ENCODE assay signal across 16 cellular contexts in genomic region chr17:81941484-81942166, GRCh38. TPM values are rescaled to one million over a fixed set of nuclear protein-coding genes. Genes with fewer than 3 reads are reported as not detected.
DNase-seq lines count a peak whose midpoint lies in the region; ATAC-seq, FAIRE-seq and TF ChIP-seq lines count a peak whose summit lies in the region.
"Had no signal": no experiment of that assay in that cellular context is flagged by ENCODE, and none has a peak within 500 bp of the region (broad histone marks: within the 10 kb centered on the region; RNA-seq: fewer than 3 reads in every experiment).

No MANE protein-coding gene starts in this region.

- CTCF ChIA-PET in HEK293 (lab: Yijun Ruan, JAX): interaction anchor here (0.6 to 2.0 kb wide), 2 partner anchors 18 to 164 kb away, joined by 3 to 7 read pairs; no protein-coding TSS in a partner anchor

- H3K36me3 ChIP-seq in HEK293 (ENCODE audit: control insufficient read depth in 2 of 2, insufficient read depth in 1 of 2, low read length in 2 of 2) (no peaks in the 10 kb centered on the region), endodermal cell (ENCODE audit: control insufficient read depth, insufficient read depth, low read length) (no peaks in the 10 kb centered on the region), small intestine (ENCODE audit: control insufficient read depth in 2 of 2, insufficient read depth in 2 of 2, low read length in 2 of 2) (no peaks in the 10 kb centered on the region)

- no peak overlapping the region for H3K4me3 Mint-ChIP-seq in endodermal cell
- H3K4me3 Mint-ChIP-seq in T-helper 17 cell: no peak overlapping the region
- H3K4me3 Mint-ChIP-seq: CD4-positive, CD25-positive, alpha-beta regulatory T cell had no signal

- 0 out of 2 replicates have a peak, but pooled peaks have one; percentile 12 for TF ChIP-seq CTCF in HEK293 (tag by site-specific recombination; IDR thresholded peaks at IDR 0.05)
- no peak for TF ChIP-seq CTCF in endodermal cell (conservative IDR thresholded peaks at IDR 0.05)

- no peaks in the 10 kb centered on the region for H3K27me3 ChIP-seq in endodermal cell (ENCODE audit: control insufficient read depth, insufficient read depth, low read length, poor library complexity, severe bottlenecking)
- H3K27me3 ChIP-seq in small intestine (ENCODE audit: control insufficient read depth in 2 of 2, insufficient read depth in 2 of 2, low read length in 2 of 2): peaks cover 0 to 3% of the 10 kb centered on the region in 2 donors

- POLR2A ChIA-PET in HEK293 (lab: Yijun Ruan, JAX): no interaction called here

- FAIRE-seq in small intestine (lab: Jason Lieb, UNC): no peak
- FAIRE-seq: G401.6, GM18507, TTC549 had no signal

- no peak overlapping the region for H3K9ac ChIP-seq in endodermal cell (ENCODE audit: extremely low read depth, low read length, poor library complexity, severe bottlenecking)

- H3K9me3 Mint-ChIP-seq in endodermal cell: no peaks in the 10 kb centered on the region
- H3K9me3 Mint-ChIP-seq: naive thymus-derived CD8-positive, alpha-beta T cell had no signal

- H3K4me1 ChIP-seq in HEK293 (ENCODE audit: control insufficient read depth, insufficient read depth, low read length) (peaks cover 2% of the 10 kb centered on the region; the same call in 1 of the 2 replicates), endodermal cell (ENCODE audit: control insufficient read depth, insufficient read depth, low read length) (no peaks in the 10 kb centered on the region), small intestine (ENCODE audit: control insufficient read depth in 2 of 2, insufficient read depth in 1 of 2, low read depth in 1 of 2, low read length in 1 of 2) (no peaks in the 10 kb centered on the region)

- no peaks in the 10 kb centered on the region for H3K9me3 ChIP-seq in HEK293 (ENCODE audit: control insufficient read depth, insufficient read depth, low read depth, low read length)
- no peaks in the 10 kb centered on the region for H3K9me3 ChIP-seq in endodermal cell (ENCODE audit: control insufficient read depth, low read length)
- no peaks in the 10 kb centered on the region for H3K9me3 ChIP-seq in T-helper 17 cell (ENCODE audit: control insufficient read depth, low read length, poor library complexity, severe bottlenecking)
- no peaks in the 10 kb centered on the region for H3K9me3 ChIP-seq in small intestine (ENCODE audit: control insufficient read depth, low read depth)

- H3K27ac ChIP-seq in HEK293 (ENCODE audit: extremely low read depth, low read depth, low read length) (no peak overlapping the region), endodermal cell (ENCODE audit: low read depth, low read length) (no peak overlapping the region), small intestine (ENCODE audit: low read depth in 1 of 2, low read length in 1 of 2) (no peak overlapping the region)
- H3K27ac ChIP-seq: skin epidermis had no signal

- H3K4me1 Mint-ChIP-seq in endodermal cell: no peaks in the 10 kb centered on the region
- H3K4me1 Mint-ChIP-seq in T-helper 17 cell: peaks cover 5% of the 10 kb centered on the region

- H3K4me3 ChIP-seq in HEK293 (ENCODE audit: low read depth, low read length) (no peak overlapping the region), endodermal cell (ENCODE audit: low read length) (no peak overlapping the region), small intestine (ENCODE audit: low read depth in 1 of 2, low read length in 2 of 2) (peak overlapping the region in 1 of 2 donors; percentile 5)
- H3K4me3 ChIP-seq: skin epidermis had no signal

- H3K27me3 Mint-ChIP-seq in endodermal cell (ENCODE audit: insufficient read depth): peaks cover 27% of the 10 kb centered on the region
- H3K27me3 Mint-ChIP-seq in T-helper 17 cell: peaks cover 9% of the 10 kb centered on the region

- ATAC-seq in T-helper 17 cell: no peak
- ATAC-seq: naive thymus-derived CD8-positive, alpha-beta T cell had no signal

- WGBS in endodermal cell (ENCODE audit: insufficient coverage in 1 of 2, insufficient read length in 1 of 2), 2 experiments: 63 to 67% methylated on average over 18 to 30 of the region's 30 CpGs
- 27 to 49% (median 28%) methylated on average over 26 to 30 of the region's 30 CpGs for WGBS in small intestine, 3 donors

- H3K36me3 Mint-ChIP-seq in endodermal cell (ENCODE audit: low read depth) (no peaks in the 10 kb centered on the region), T-helper 17 cell (ENCODE audit: low read depth) (no peaks in the 10 kb centered on the region)
- H3K36me3 Mint-ChIP-seq: CD4-positive, CD25-positive, alpha-beta regulatory T cell; naive thymus-derived CD8-positive, alpha-beta T cell had no signal

- H3K27ac Mint-ChIP-seq in endodermal cell (no peak overlapping the region), T-helper 17 cell (no peak overlapping the region)
- H3K27ac Mint-ChIP-seq: CD4-positive, CD25-positive, alpha-beta regulatory T cell had no signal

- DNase-seq in NCI-H2171 (lab: John Stamatoyannopoulos, UW): peak; percentile 67
- peak; percentile 72 for DNase-seq in endodermal cell
- peak; percentile 92 for DNase-seq in myocyte (ENCODE audit: low read depth)
- no peak for DNase-seq in stimulated activated CD4-positive, alpha-beta T cell treated with anti-CD3 and anti-CD28 coated beads, Interleukin-4, amount 100 ng/mL, for 24 hours
- DNase-seq in T-helper 17 cell: no peak
- DNase-seq in small intestine: no peak
- DNase-seq: CD4-positive, CD25-positive, alpha-beta regulatory T cell; naive thymus-derived CD8-positive, alpha-beta T cell; NCI-H446 had no signal

TF ChIP-seq in HEK293, 187 proteins besides CTCF, POLR2A, EP300 and RAD21 (continues in another document):
- TF ChIP-seq ZNF664 (tag by site-specific recombination; IDR thresholded peaks at IDR 0.05): no peak
- 0 out of 2 replicates have a peak, but pooled peaks have one; percentile 39 for TF ChIP-seq SP7 (tag by site-specific recombination; IDR thresholded peaks at IDR 0.05)
- peak; percentile 40; the same call in 1 of the 2 replicates for TF ChIP-seq GLIS2 (tag by site-specific recombination; IDR thresholded peaks at IDR 0.05)
- TF ChIP-seq ZNF792 (tag by site-specific recombination; IDR thresholded peaks at IDR 0.05): no peak
- 0 out of 2 replicates have a peak, but pooled peaks have one; percentile 15 for TF ChIP-seq ZEB2 (tag by site-specific recombination; IDR thresholded peaks at IDR 0.05)
- no peak for TF ChIP-seq ZNF16 (tag by site-specific recombination; IDR thresholded peaks at IDR 0.05; ENCODE audit: low read depth)
- peak; percentile 74 for TF ChIP-seq ZNF335 (tag by site-specific recombination; conservative IDR thresholded peaks at IDR 0.05)
- no peak for TF ChIP-seq ZNF843 (tag by site-specific recombination; IDR thresholded peaks at IDR 0.05)
- TF ChIP-seq ZNF155 (tag by site-specific recombination; IDR thresholded peaks at IDR 0.05): no peak
- no peak for TF ChIP-seq ZNF701 (tag by site-specific recombination; IDR thresholded peaks at IDR 0.05)
- no peak for TF ChIP-seq ZNF785 (tag by site-specific recombination; IDR thresholded peaks at IDR 0.05)

RNA-seq across cellular contexts. Expression of gene PYCR1, which starts 4.5 kb away (rescaled TPM):
- 100 to 1,000 TPM; 104 to 107 TPM for total RNA-seq in endodermal cell
- 100 TPM for polyA plus RNA-seq in endodermal cell (2013, experiment 1 of 2)
- 91.8 TPM for polyA plus RNA-seq in endodermal cell (2013, experiment 2 of 2)
- 120 and 223 TPM in 2 replicates for total RNA-seq in myocyte
- 164 TPM for polyA plus RNA-seq in myocyte (2012)
- total RNA-seq in T-helper 17 cell: 1 to 10 TPM in 1 of 2 donors, under 1 TPM in 1; 0.72 to 1.9 TPM
- 10 to 100 TPM in 1 of 3 donors, 1 to 10 TPM in 2; 8.3 to 71.6 (median 9.5) TPM for polyA plus RNA-seq in small intestine

RNA-seq across cellular contexts. Expression of gene MYADML2, which starts 5.4 kb away (rescaled TPM):
- not detected for total RNA-seq in endodermal cell
- polyA plus RNA-seq in endodermal cell (2013, experiment 1 of 2): not detected
- polyA plus RNA-seq in endodermal cell (2013, experiment 2 of 2): not detected
- 0.16 and 1.3 TPM in 2 replicates for total RNA-seq in myocyte
- polyA plus RNA-seq in myocyte (2012): 0.35 TPM
- not detected for total RNA-seq in T-helper 17 cell
- under 1 TPM in 1 of 3 donors, not detected in 2; 0.03 TPM for polyA plus RNA-seq in small intestine
- total RNA-seq: CD4-positive, CD25-positive, alpha-beta regulatory T cell; fibroblast of villous mesenchyme; naive thymus-derived CD8-positive, alpha-beta T cell; temporal lobe had no signal
- polyA plus RNA-seq: CD4-positive, CD25-positive, alpha-beta regulatory T cell; naive thymus-derived CD8-positive, alpha-beta T cell had no signal

RNA-seq across cellular contexts. Expression of gene MAFG, which starts 14.1 kb away (rescaled TPM):
- total RNA-seq in endodermal cell: 10 to 100 TPM; 39.9 to 54.1 TPM
- 16.8 TPM for polyA plus RNA-seq in endodermal cell (2013, experiment 1 of 2)
- polyA plus RNA-seq in endodermal cell (2013, experiment 2 of 2): 15.6 TPM
- 48.9 and 61.0 TPM in 2 replicates for total RNA-seq in myocyte
- polyA plus RNA-seq in myocyte (2012): 55.5 TPM
- 10 to 100 TPM; 15.4 to 23.0 TPM for total RNA-seq in T-helper 17 cell
- polyA plus RNA-seq in small intestine: 10 to 100 TPM in 1 of 3 donors, 1 to 10 TPM in 2; 7.6 to 16.6 (median 8.9) TPM

RNA-seq across cellular contexts. Expression of gene NOTUM, which starts 19.4 kb away (rescaled TPM):
- total RNA-seq in endodermal cell: 10 to 100 TPM; 12.5 to 26.3 TPM
- polyA plus RNA-seq in endodermal cell (2013, experiment 1 of 2): 6.2 TPM
- polyA plus RNA-seq in endodermal cell (2013, experiment 2 of 2): 5.0 TPM
- 0.53 and 1.2 TPM in 2 replicates for total RNA-seq in myocyte
- 0.25 TPM for polyA plus RNA-seq in myocyte (2012)
- total RNA-seq in T-helper 17 cell: not detected
- polyA plus RNA-seq in small intestine: 1 to 10 TPM in 1 of 3 donors, not detected in 2; 1.0 TPM
- total RNA-seq: CD4-positive, CD25-positive, alpha-beta regulatory T cell; naive thymus-derived CD8-positive, alpha-beta T cell had no signal
- polyA plus RNA-seq: naive thymus-derived CD8-positive, alpha-beta T cell had no signal

RNA-seq across cellular contexts. Expression of gene SIRT7, which starts 23.6 kb away (rescaled TPM):
- total RNA-seq in endodermal cell (10 to 100 TPM; 21.8 to 22.1 TPM), myocyte (19.2 and 20.3 TPM in 2 replicates), T-helper 17 cell (10 to 100 TPM; 48.9 to 58.2 TPM)
- polyA plus RNA-seq in endodermal cell (2013, experiment 1 of 2): 15.5 TPM
- polyA plus RNA-seq in endodermal cell (2013, experiment 2 of 2): 12.7 TPM
- polyA plus RNA-seq in myocyte (2012): 19.5 TPM
- polyA plus RNA-seq in small intestine: 100 to 1,000 TPM in 1 of 3 donors, 10 to 100 TPM in 2; 33.8 to 129 (median 87.0) TPM

Comparison
In these comparisons a context has a peak if more than half of its experiments do, and no peak if none do; other contexts are left out.
1. DNase-seq: peak in NCI-H2171 (single experiment), endodermal cell (single experiment) and myocyte (single experiment); none in stimulated activated CD4-positive, alpha-beta T cell treated with anti-CD3 and anti-CD28 coated beads, Interleukin-4, amount 100 ng/mL, for 24 hours (single experiment), T-helper 17 cell (0 of 3) and small intestine (single experiment).
2. RNA of gene PYCR1, which starts 4.5 kb away (total RNA-seq): 120 to 223 TPM in myocyte and 104 to 107 TPM in endodermal cell; 0.72 to 1.9 TPM in T-helper 17 cell; every median in the first group is over 10 times any median in the second.